Comparison of ENCODE assay signal across 8 cellular contexts in genomic region chr16:84277244-84277823, GRCh38. TPM values are rescaled to one million over a fixed set of nuclear protein-coding genes. Genes with fewer than 3 reads are reported as not detected.
DNase-seq lines count a peak whose midpoint lies in the region; ATAC-seq and TF ChIP-seq lines count a peak whose summit lies in the region.

No MANE protein-coding gene starts in this region.

- intact Hi-C loops in CD4-positive, alpha-beta T cell (cut with DNase I, micrococcal nuclease), result loop anchor here (1.0 to 10.0 kb wide), 6 partner anchors 205 to 697 kb away; partner anchors contain the start of gene MEAK7 (in 1 of the 2)
- intact Hi-C loops in upper lobe of right lung (cut with DNase I), result loop anchor here (10.0 kb wide), 1 partner anchor 207 kb away; no protein-coding TSS in a partner anchor

- TF ChIP-seq POLR2A in gastroesophageal sphincter (IDR thresholded peaks at IDR 0.05), result no peak

- H3K36me3 Mint-ChIP-seq in CD4-positive, alpha-beta T cell (ENCODE audit: low read depth), result no peaks in the 10 kb centered on the region
- H3K36me3 Mint-ChIP-seq in HFFc6 (ENCODE audit: low read depth), result no peaks in the 10 kb centered on the region

- H3K4me1 ChIP-seq in gastroesophageal sphincter (no peaks in the 10 kb centered on the region), upper lobe of right lung (no peaks in the 10 kb centered on the region)

- H3K9me3 Mint-ChIP-seq in CD4-positive, alpha-beta T cell, result no peaks in the 10 kb centered on the region
- no peaks in the 10 kb centered on the region for H3K9me3 Mint-ChIP-seq in HFFc6

- ATAC-seq in CD4-positive, alpha-beta T cell (ENCODE audit: poor library complexity), result peak; percentile 69
- ATAC-seq in gastroesophageal sphincter (peak; percentile 73), upper lobe of right lung (peak; percentile 87), HG02840 (IDR thresholded peaks at IDR 0.05; ENCODE audit: low FRiP score, unreplicated experiment) (no peak)

- no peaks in the 10 kb centered on the region for H3K4me1 Mint-ChIP-seq in CD4-positive, alpha-beta T cell (ENCODE audit: low read depth)
- no peaks in the 10 kb centered on the region for H3K4me1 Mint-ChIP-seq in HFFc6 (ENCODE audit: low read depth)

- WGBS in gastroesophageal sphincter (ENCODE audit: low coverage in 1 of 2), 2 donors, result 49% methylated on average over 7 of the region's 10 CpGs; no CpG with 5 or more reads in 1 of the 2 donors

- no peaks in the 10 kb centered on the region for H3K27me3 ChIP-seq in CD4-positive, alpha-beta T cell (ENCODE audit: control insufficient read depth, insufficient read depth, low read length)
- H3K27me3 ChIP-seq in gastroesophageal sphincter, result peaks cover 7% of the 10 kb centered on the region
- no peaks in the 10 kb centered on the region for H3K27me3 ChIP-seq in upper lobe of right lung

- H3K36me3 ChIP-seq in gastroesophageal sphincter (no peaks in the 10 kb centered on the region), upper lobe of right lung (no peaks in the 10 kb centered on the region)

- no peak overlapping the region for H3K27ac Mint-ChIP-seq in CD4-positive, alpha-beta T cell
- H3K27ac Mint-ChIP-seq in HFFc6, result no peak overlapping the region

- CTCF ChIA-PET in CD4-positive, alpha-beta T cell (lab: Charles Lee), result interaction anchor here (1.1 to 1.6 kb wide), 4 partner anchors 9 to 461 kb away, joined by 3 to 5 read pairs (median 4); no protein-coding TSS in a partner anchor
- CTCF ChIA-PET in RWPE1 (lab: Yijun Ruan, JAX), result interaction anchor here (0.5 to 1.7 kb wide), 19 partner anchors 9 to 229 kb away, joined by 3 to 13 read pairs (median 4); no protein-coding TSS in a partner anchor

- TF ChIP-seq EP300 in gastroesophageal sphincter (IDR thresholded peaks at IDR 0.05), result no peak

- peak; percentile 50 to 75 (median 66) for DNase-seq in CD4-positive, alpha-beta T cell
- peak; percentile 38 for DNase-seq in HFFc6
- peak; percentile 44 for DNase-seq in RWPE1 (ENCODE audit: low spot score)
- DNase-seq in activated effector memory CD4-positive, alpha-beta T cell treated with Interleukin-2 at 50 U/mL for 16 hours, result peak; percentile 46
- DNase-seq in pons (ENCODE audit: low spot score), result peak; percentile 66
- DNase-seq in upper lobe of right lung, result peak; percentile 81

- TF ChIP-seq CTCF in CD4-positive, alpha-beta T cell (IDR thresholded peaks at IDR 0.05), result peak; percentile 92
- peak; percentile 93 for TF ChIP-seq CTCF in HFFc6 (IDR thresholded peaks at IDR 0.05)
- peak; percentile 75 for TF ChIP-seq CTCF in RWPE1 (conservative IDR thresholded peaks at IDR 0.05; ENCODE audit: low read depth)
- TF ChIP-seq CTCF in gastroesophageal sphincter (IDR thresholded peaks at IDR 0.05), result peak in 3 of 4 experiments; percentile 87 to 90 (median 87)
- peak; percentile 94 for TF ChIP-seq CTCF in upper lobe of right lung (IDR thresholded peaks at IDR 0.05)

- peaks cover 6% of the 10 kb centered on the region for H3K27me3 Mint-ChIP-seq in CD4-positive, alpha-beta T cell
- peaks cover 17% of the 10 kb centered on the region for H3K27me3 Mint-ChIP-seq in HFFc6 (ENCODE audit: insufficient read depth)

- H3K9me3 ChIP-seq in CD4-positive, alpha-beta T cell (ENCODE audit: control insufficient read depth, low read length), result no peaks in the 10 kb centered on the region
- no peaks in the 10 kb centered on the region for H3K9me3 ChIP-seq in gastroesophageal sphincter
- H3K9me3 ChIP-seq in upper lobe of right lung, result no peaks in the 10 kb centered on the region

- no peak overlapping the region for H3K27ac ChIP-seq in CD4-positive, alpha-beta T cell (ENCODE audit: low read depth, low read length)
- H3K27ac ChIP-seq in RWPE1 (no peak overlapping the region), gastroesophageal sphincter (no peak overlapping the region), upper lobe of right lung (no peak overlapping the region)

- POLR2A ChIA-PET in CD4-positive, alpha-beta T cell (lab: Charles Lee), result no interaction called here
- POLR2A ChIA-PET in RWPE1 (lab: Yijun Ruan, JAX; ENCODE audit: low non-redundant PET), result no interaction called here

- no peak overlapping the region for H3K4me3 Mint-ChIP-seq in CD4-positive, alpha-beta T cell
- no peak overlapping the region for H3K4me3 Mint-ChIP-seq in HFFc6

- H3K4me3 ChIP-seq in gastroesophageal sphincter (no peak overlapping the region), upper lobe of right lung (no peak overlapping the region)

RNA-seq across cellular contexts. Expression of gene WFDC1, which starts 17.3 kb away (rescaled TPM):
- total RNA-seq in CD4-positive, alpha-beta T cell, result not detected
- 10 to 100 TPM in 2 of 6 experiments, 1 to 10 TPM in 4; 2.4 to 34.5 (median 2.8) TPM for total RNA-seq in HFFc6 (2021; fragmentation: NEBNext Ultra II Directional; extraction: Animal tissue kit (Norgen Biotek cat#: 25700))
- total RNA-seq in gastroesophageal sphincter (10 to 100 TPM; 25.0 to 53.1 (median 38.2) TPM), upper lobe of right lung (26.0 TPM)

RNA-seq across cellular contexts. Expression of gene KCNG4, which starts 37.5 kb away (rescaled TPM):
- total RNA-seq in CD4-positive, alpha-beta T cell, result not detected
- total RNA-seq in HFFc6 (2021; fragmentation: NEBNext Ultra II Directional; extraction: Animal tissue kit (Norgen Biotek cat#: 25700)), result not detected
- not detected for total RNA-seq in gastroesophageal sphincter
- not detected for total RNA-seq in upper lobe of right lung
